1 cellular context compared by ENCODE assay signal in the genomic region with DNA sequence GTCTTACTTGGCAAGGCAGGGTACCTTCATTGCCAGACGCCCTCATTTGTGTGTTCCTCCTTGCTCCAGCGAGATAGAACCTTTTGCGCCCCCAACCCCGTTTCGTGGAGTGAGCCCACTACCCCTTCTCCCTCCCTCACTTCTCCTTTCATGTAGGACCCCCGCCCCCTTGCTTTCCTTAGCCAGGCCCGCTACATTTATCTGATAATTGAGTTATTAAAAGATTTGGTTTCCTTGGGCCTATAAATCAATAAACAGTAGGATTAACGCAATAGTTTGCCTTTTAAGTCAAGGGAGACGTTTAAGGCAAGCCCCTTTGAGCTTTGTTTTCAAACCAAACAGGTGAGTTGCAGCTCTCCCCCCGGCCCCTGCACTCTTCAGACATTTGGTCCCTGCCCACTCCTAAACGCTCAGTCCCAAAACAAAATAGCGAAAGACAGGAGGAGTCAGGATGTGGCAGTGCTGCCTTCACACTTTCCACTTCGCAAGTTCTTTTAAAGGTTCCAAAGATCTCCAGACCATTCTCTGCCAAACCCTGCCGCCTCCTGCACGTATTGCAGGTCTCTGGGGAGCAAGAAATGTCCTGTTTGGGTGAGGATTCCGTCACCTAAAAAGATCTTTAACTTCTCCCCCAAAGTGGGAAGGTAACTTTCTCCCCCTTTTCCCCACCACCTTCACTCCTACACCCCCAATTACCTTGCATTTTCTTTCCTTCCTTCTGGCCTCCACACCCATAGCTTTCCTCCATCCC.
TF ChIP-seq lines count a peak whose summit lies in the region.

No MANE protein-coding gene starts in this region.

TF ChIP-seq in K562, 482 proteins besides CTCF, POLR2A, EP300 and RAD21 (continued from another document):
- TF ChIP-seq, protein P1, sequence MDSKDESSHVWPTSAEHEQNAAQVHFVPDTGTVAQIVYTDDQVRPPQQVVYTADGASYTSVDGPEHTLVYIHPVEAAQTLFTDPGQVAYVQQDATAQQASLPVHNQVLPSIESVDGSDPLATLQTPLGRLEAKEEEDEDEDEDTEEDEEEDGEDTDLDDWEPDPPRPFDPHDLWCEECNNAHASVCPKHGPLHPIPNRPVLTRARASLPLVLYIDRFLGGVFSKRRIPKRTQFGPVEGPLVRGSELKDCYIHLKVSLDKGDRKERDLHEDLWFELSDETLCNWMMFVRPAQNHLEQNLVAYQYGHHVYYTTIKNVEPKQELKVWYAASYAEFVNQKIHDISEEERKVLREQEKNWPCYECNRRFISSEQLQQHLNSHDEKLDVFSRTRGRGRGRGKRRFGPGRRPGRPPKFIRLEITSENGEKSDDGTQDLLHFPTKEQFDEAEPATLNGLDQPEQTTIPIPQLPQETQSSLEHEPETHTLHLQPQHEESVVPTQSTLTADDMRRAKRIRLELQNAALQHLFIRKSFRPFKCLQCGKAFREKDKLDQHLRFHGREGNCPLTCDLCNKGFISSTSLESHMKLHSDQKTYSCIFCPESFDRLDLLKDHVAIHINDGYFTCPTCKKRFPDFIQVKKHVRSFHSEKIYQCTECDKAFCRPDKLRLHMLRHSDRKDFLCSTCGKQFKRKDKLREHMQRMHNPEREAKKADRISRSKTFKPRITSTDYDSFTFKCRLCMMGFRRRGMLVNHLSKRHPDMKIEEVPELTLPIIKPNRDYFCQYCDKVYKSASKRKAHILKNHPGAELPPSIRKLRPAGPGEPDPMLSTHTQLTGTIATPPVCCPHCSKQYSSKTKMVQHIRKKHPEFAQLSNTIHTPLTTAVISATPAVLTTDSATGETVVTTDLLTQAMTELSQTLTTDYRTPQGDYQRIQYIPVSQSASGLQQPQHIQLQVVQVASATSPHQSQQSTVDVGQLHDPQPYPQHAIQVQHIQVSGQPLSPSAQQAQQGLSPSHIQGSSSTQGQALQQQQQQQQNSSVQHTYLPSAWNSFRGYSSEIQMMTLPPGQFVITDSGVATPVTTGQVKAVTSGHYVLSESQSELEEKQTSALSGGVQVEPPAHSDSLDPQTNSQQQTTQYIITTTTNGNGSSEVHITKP (IDR thresholded peaks at IDR 0.05; ENCODE audit: partially characterized antibody), result no peak
- TF ChIP-seq HDAC1 (IDR thresholded peaks at IDR 0.05) (no peak), SOX6 (IDR thresholded peaks at IDR 0.05) (no peak), PHF8 (IDR thresholded peaks at IDR 0.05; ENCODE audit: borderline replicate concordance, low read length) (no peak)
- TF ChIP-seq, protein P2, sequence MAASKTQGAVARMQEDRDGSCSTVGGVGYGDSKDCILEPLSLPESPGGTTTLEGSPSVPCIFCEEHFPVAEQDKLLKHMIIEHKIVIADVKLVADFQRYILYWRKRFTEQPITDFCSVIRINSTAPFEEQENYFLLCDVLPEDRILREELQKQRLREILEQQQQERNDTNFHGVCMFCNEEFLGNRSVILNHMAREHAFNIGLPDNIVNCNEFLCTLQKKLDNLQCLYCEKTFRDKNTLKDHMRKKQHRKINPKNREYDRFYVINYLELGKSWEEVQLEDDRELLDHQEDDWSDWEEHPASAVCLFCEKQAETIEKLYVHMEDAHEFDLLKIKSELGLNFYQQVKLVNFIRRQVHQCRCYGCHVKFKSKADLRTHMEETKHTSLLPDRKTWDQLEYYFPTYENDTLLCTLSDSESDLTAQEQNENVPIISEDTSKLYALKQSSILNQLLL (CRISPR knock-in tag; IDR thresholded peaks at IDR 0.05; ENCODE audit: borderline replicate concordance), result no peak
TF ChIP-seq in K562: peak in this region for 0.
